1 cellular context compared by ENCODE assay signal in the genomic region with DNA sequence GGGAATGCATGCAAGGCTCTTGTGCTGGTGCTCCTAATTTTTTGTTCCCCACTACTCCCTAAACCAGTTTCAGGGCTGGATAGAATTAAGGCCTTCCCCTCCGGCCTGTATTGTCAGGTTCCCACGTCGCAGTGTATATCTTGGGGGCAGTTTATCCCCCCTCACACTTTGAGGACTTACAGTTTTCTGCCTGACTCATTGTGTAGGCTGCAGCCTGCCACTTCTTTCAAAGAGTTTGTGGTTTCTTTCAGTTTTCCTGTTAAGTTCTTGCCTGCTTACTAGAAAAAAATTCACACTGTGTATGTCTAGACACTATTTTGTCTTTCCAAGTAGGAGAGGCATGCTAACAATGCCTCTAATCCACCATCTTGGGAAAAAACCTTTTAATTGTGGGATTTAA.
TF ChIP-seq lines count a peak whose summit lies in the region.

No MANE protein-coding gene starts in this region.

TF ChIP-seq in WTC11, 78 proteins besides CTCF, POLR2A, EP300 and RAD21 (continued from another document):
- TF ChIP-seq MLX (CRISPR knock-in tag; IDR thresholded peaks at IDR 0.05) = no peak
- TF ChIP-seq, protein P1, sequence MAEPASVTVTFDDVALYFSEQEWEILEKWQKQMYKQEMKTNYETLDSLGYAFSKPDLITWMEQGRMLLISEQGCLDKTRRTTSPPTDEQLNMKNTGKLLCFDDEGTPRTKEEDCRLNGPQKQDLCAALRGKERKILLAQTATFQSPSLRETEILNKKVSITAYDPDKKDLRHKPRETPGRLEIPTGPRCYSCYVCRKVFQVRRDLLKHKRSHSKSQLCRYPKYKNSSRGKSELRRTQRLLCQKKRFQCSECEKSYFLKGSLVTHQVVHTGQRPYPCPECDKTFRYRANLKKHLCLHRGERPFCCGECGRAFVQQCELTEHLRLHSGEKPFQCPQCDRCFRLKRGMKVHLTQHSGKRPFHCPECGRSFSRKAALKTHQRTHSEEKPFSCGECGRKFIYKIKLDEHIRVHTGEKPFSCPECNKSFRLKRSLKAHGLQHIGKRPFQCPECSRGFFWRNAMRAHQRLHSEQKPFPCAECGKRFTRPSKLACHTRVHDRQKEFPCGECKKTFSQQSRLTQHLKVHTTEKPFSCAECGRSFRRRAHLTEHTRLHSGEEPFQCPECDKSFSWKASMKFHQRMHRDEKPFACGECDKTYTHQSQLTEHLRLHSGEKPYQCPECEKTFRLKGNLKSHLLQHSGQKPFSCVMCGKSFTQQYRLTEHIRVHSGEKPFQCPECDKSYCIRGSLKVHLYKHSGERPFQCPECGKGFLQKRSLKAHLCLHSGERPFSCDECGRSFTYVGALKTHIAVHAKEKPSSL (CRISPR knock-in tag; conservative IDR thresholded peaks at IDR 0.05) = no peak
- no peak for TF ChIP-seq E2F1 (CRISPR knock-in tag; IDR thresholded peaks at IDR 0.05)
- no peak for TF ChIP-seq ZNF121 (CRISPR knock-in tag; IDR thresholded peaks at IDR 0.05)
- TF ChIP-seq ZNF232 (CRISPR knock-in tag; IDR thresholded peaks at IDR 0.05) = no peak
- TF ChIP-seq, protein P2, sequence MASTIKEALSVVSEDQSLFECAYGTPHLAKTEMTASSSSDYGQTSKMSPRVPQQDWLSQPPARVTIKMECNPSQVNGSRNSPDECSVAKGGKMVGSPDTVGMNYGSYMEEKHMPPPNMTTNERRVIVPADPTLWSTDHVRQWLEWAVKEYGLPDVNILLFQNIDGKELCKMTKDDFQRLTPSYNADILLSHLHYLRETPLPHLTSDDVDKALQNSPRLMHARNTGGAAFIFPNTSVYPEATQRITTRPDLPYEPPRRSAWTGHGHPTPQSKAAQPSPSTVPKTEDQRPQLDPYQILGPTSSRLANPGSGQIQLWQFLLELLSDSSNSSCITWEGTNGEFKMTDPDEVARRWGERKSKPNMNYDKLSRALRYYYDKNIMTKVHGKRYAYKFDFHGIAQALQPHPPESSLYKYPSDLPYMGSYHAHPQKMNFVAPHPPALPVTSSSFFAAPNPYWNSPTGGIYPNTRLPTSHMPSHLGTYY (CRISPR knock-in tag; IDR thresholded peaks at IDR 0.05) = no peak
- TF ChIP-seq PRRX2 (CRISPR knock-in tag; IDR thresholded peaks at IDR 0.05) = no peak
- TF ChIP-seq SMAD4 (CRISPR knock-in tag; IDR thresholded peaks at IDR 0.05) = no peak
- no peak for TF ChIP-seq NFATC4 (CRISPR knock-in tag; IDR thresholded peaks at IDR 0.05)
- TF ChIP-seq OVOL2 (CRISPR knock-in tag; IDR thresholded peaks at IDR 0.05; ENCODE audit: borderline replicate concordance) = no peak
- no peak for TF ChIP-seq ZNF263 (CRISPR knock-in tag; IDR thresholded peaks at IDR 0.05; ENCODE audit: low read depth)
- TF ChIP-seq ZNF396 (CRISPR knock-in tag; IDR thresholded peaks at IDR 0.05; ENCODE audit: borderline replicate concordance) = no peak
- no peak for TF ChIP-seq PREB (CRISPR knock-in tag; IDR thresholded peaks at IDR 0.05; ENCODE audit: borderline replicate concordance)
- TF ChIP-seq, protein P3, sequence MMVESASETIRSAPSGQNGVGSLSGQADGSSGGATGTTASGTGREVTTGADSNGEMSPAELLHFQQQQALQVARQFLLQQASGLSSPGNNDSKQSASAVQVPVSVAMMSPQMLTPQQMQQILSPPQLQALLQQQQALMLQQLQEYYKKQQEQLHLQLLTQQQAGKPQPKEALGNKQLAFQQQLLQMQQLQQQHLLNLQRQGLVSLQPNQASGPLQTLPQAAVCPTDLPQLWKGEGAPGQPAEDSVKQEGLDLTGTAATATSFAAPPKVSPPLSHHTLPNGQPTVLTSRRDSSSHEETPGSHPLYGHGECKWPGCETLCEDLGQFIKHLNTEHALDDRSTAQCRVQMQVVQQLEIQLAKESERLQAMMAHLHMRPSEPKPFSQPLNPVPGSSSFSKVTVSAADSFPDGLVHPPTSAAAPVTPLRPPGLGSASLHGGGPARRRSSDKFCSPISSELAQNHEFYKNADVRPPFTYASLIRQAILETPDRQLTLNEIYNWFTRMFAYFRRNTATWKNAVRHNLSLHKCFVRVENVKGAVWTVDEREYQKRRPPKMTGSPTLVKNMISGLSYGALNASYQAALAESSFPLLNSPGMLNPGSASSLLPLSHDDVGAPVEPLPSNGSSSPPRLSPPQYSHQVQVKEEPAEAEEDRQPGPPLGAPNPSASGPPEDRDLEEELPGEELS (CRISPR knock-in tag; IDR thresholded peaks at IDR 0.05) = no peak
- TF ChIP-seq ETV6 (CRISPR knock-in tag; IDR thresholded peaks at IDR 0.05) = no peak
